In the genomic region with DNA sequence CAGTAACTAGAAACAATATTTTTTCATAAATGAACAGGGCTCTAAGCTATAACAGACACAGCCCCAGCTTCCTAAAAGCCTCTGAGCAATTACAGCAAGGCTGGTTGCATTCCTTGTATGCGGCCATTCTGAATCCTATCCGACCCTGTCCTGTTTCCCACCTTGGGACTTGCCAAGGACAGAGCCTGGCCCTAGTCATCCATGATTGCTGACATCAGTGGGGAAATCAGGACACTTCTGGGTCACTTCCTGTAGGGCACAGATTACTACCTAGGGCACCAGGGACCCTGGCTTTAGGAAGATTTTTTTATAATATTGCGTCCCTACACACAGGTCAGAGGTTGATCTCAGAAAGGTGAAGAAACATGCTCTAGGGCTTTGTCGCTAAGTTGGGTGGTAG, we compare ENCODE assay signal across 16 cellular contexts.
"Had no signal": no experiment of that assay in that cellular context is flagged by ENCODE, and none has a peak within 500 bp of the region (broad histone marks: within the 10 kb centered on the region; RNA-seq: fewer than 3 reads in every experiment).

No MANE protein-coding gene starts in this region.

- H3K27ac Mint-ChIP-seq: activated CD4-positive, alpha-beta T cell treated with anti-CD3 and anti-CD28 coated beads, Interleukin-2, amount 10 ng/mL, durations not matched to agents 7 days and 5 days; activated naive CD4-positive, alpha-beta T cell treated with anti-CD3 and anti-CD28 coated beads, Interleukin-2, amount 10 ng/mL, durations not matched to agents 7 days and 5 days; stimulated activated naive B cell treated with anti-CD40 and anti-IgM and Interleukin-4, amounts not matched to agents 10 μg/mL and 1 μg/mL and 100 μg/mL, for 72 hours had no signal

- FAIRE-seq: TTC549 had no signal

- H3K4me3 ChIP-seq: gastrocnemius medialis, lung, upper lobe of left lung had no signal

- H3K4me3 Mint-ChIP-seq: activated CD4-positive, alpha-beta T cell treated with anti-CD3 and anti-CD28 coated beads, Interleukin-2, amount 10 ng/mL, durations not matched to agents 7 days and 5 days; activated naive CD4-positive, alpha-beta T cell treated with anti-CD3 and anti-CD28 coated beads, Interleukin-2, amount 10 ng/mL, durations not matched to agents 7 days and 5 days; naive thymus-derived CD4-positive, alpha-beta T cell; stimulated activated naive B cell treated with anti-CD40 and anti-IgM and Interleukin-4, amounts not matched to agents 10 μg/mL and 1 μg/mL and 100 μg/mL, for 72 hours had no signal

- H3K36me3 ChIP-seq: brain microvascular endothelial cell had no signal

- DNase-seq: activated CD4-positive, alpha-beta T cell treated with anti-CD3 and anti-CD28 coated beads, Interleukin-2, amount 10 ng/mL, durations not matched to agents 7 days and 5 days; activated naive CD4-positive, alpha-beta T cell treated with anti-CD3 and anti-CD28 coated beads, Interleukin-2, amount 10 ng/mL, durations not matched to agents 7 days and 5 days; activated T-cell treated with anti-CD3 and anti-CD28 coated beads for 4 hours; amniotic stem cell; brain microvascular endothelial cell; dermis blood vessel endothelial cell; erythroblast; gastrocnemius medialis; islet precursor cell; naive thymus-derived CD4-positive, alpha-beta T cell; SIG-M5; stimulated activated CD4-positive, alpha-beta T cell treated with anti-CD3 and anti-CD28 coated beads, Interleukin-2, amount 100 ng/mL, for 48 hours; stimulated activated naive B cell treated with anti-CD40 and anti-IgM and Interleukin-4, amounts not matched to agents 10 μg/mL and 1 μg/mL and 100 μg/mL, for 72 hours; upper lobe of left lung had no signal

- ATAC-seq: gastrocnemius medialis; naive thymus-derived CD4-positive, alpha-beta T cell; stimulated activated naive B cell treated with anti-CD40 and anti-IgM and Interleukin-4, amounts not matched to agents 10 μg/mL and 1 μg/mL and 100 μg/mL, for 72 hours had no signal

- H3K9me3 Mint-ChIP-seq: activated CD4-positive, alpha-beta T cell treated with anti-CD3 and anti-CD28 coated beads, Interleukin-2, amount 10 ng/mL, durations not matched to agents 7 days and 5 days; activated naive CD4-positive, alpha-beta T cell treated with anti-CD3 and anti-CD28 coated beads, Interleukin-2, amount 10 ng/mL, durations not matched to agents 7 days and 5 days; naive thymus-derived CD4-positive, alpha-beta T cell; stimulated activated naive B cell treated with anti-CD40 and anti-IgM and Interleukin-4, amounts not matched to agents 10 μg/mL and 1 μg/mL and 100 μg/mL, for 72 hours had no signal

- H3K27ac ChIP-seq: brain microvascular endothelial cell, gastrocnemius medialis, upper lobe of left lung had no signal

- H3K27me3 Mint-ChIP-seq: activated CD4-positive, alpha-beta T cell treated with anti-CD3 and anti-CD28 coated beads, Interleukin-2, amount 10 ng/mL, durations not matched to agents 7 days and 5 days; activated naive CD4-positive, alpha-beta T cell treated with anti-CD3 and anti-CD28 coated beads, Interleukin-2, amount 10 ng/mL, durations not matched to agents 7 days and 5 days; naive thymus-derived CD4-positive, alpha-beta T cell; stimulated activated naive B cell treated with anti-CD40 and anti-IgM and Interleukin-4, amounts not matched to agents 10 μg/mL and 1 μg/mL and 100 μg/mL, for 72 hours had no signal

- H3K9me3 ChIP-seq: gastrocnemius medialis, upper lobe of left lung had no signal

- H3K27me3 ChIP-seq: brain microvascular endothelial cell, gastrocnemius medialis, upper lobe of left lung had no signal
